In genomic region chr19:17680235-17680722, GRCh38 we compare ENCODE assay signal across 1 cellular context.
TF ChIP-seq lines count a peak whose summit lies in the region.

No MANE protein-coding gene starts in this region.

TF ChIP-seq in H1, 55 proteins besides CTCF, POLR2A, EP300 and RAD21:
- TF ChIP-seq EZH2 (IDR thresholded peaks at IDR 0.05; ENCODE audit: low read depth, low read length, severe bottlenecking): no peak
- peak; percentile 13; the same call in 1 of the 2 replicates for TF ChIP-seq EGR1 (IDR thresholded peaks at IDR 0.05; ENCODE audit: borderline replicate concordance, low read depth, low read length)
TF ChIP-seq in H1: peak in this region for 1.
